ENCODE assay signal across 23 cellular contexts in genomic region chrX:127570276-127570675, GRCh38.
"Had no signal": no experiment of that assay in that cellular context is flagged by ENCODE, and none has a peak within 500 bp of the region (broad histone marks: within the 10 kb centered on the region; RNA-seq: fewer than 3 reads in every experiment).

No MANE protein-coding gene starts in this region.

- DNase-seq: activated CD4-positive, alpha-beta memory T cell treated with anti-CD3 and anti-CD28 coated beads, Interleukin-2, amount 10 ng/mL, durations not matched to agents 7 days and 5 days; activated CD4-positive, alpha-beta T cell treated with anti-CD3 and anti-CD28 coated beads for 1 hour; activated CD4-positive, alpha-beta T cell treated with anti-CD3 and anti-CD28 coated beads for 4 hours; activated CD4-positive, alpha-beta T cell treated with anti-CD3 and anti-CD28 coated beads, Interleukin-2, amount 10 ng/mL, durations not matched to agents 7 days and 5 days; activated CD4-positive, alpha-beta T cell treated with anti-CD3 and anti-CD28 coated beads, Interleukin-2, amount 50 U/mL, for 4 hours; activated CD8-positive, alpha-beta memory T cell treated with anti-CD3 and anti-CD28 coated beads, Interleukin-2, amount 50 U/mL, for 48 hours; activated gamma-delta T cell; activated naive CD4-positive, alpha-beta T cell; activated naive CD4-positive, alpha-beta T cell treated with anti-CD3 and anti-CD28 coated beads, Interleukin-2, amount 10 ng/mL, durations not matched to agents 7 days and 5 days; activated naive CD8-positive, alpha-beta T cell treated with anti-CD3 and anti-CD28 coated beads, Interleukin-2, amount 10 ng/mL, durations not matched to agents 7 days and 5 days; activated T-cell treated with anti-CD3 and anti-CD28 coated beads for 4 hours; activated T-cell treated with anti-CD3 and anti-CD28 coated beads, Interleukin-2, amount 50 U/mL, for 24 hours; activated T-cell treated with anti-CD3 and anti-CD28 coated beads, Interleukin-2, amount 50 U/mL, for 72 hours; brain microvascular endothelial cell; dorsolateral prefrontal cortex; effector memory CD4-positive, alpha-beta T cell; endodermal cell; foreskin fibroblast; head of caudate nucleus; T-helper 2 cell had no signal

- ATAC-seq: activated naive CD4-positive, alpha-beta T cell treated with anti-CD3 and anti-CD28 coated beads, Interleukin-2, amount 50 U/mL, for 72 hours; activated T-cell treated with anti-CD3 and anti-CD28 coated beads, Interleukin-2, amount 50 U/mL, for 72 hours; esophagus mucosa had no signal

- H3K27me3 ChIP-seq: brain microvascular endothelial cell had no signal

- H3K27ac ChIP-seq: brain microvascular endothelial cell, coronary artery, dorsolateral prefrontal cortex had no signal

- H3K36me3 ChIP-seq: brain microvascular endothelial cell had no signal

- H3K4me3 ChIP-seq: coronary artery, dorsolateral prefrontal cortex had no signal
